ENCODE assay signal across 8 cellular contexts in genomic region chr19:42284066-42284501, GRCh38. TPM values are rescaled to one million over a fixed set of nuclear protein-coding genes. Genes with fewer than 3 reads are reported as not detected.
DNase-seq lines count a peak whose midpoint lies in the region; ATAC-seq and TF ChIP-seq lines count a peak whose summit lies in the region.

No MANE protein-coding gene starts in this region.

- no peak for TF ChIP-seq CTCF in DND-41 (IDR thresholded peaks at IDR 0.05; ENCODE audit: borderline replicate concordance, extremely low read depth, low read length, poor library complexity, severe bottlenecking)
- TF ChIP-seq CTCF in left ventricle myocardium inferior (IDR thresholded peaks at IDR 0.05; ENCODE audit: borderline replicate concordance), result no peak
- no peak for TF ChIP-seq CTCF in retinal pigment epithelial cell (conservative IDR thresholded peaks at IDR 0.05; ENCODE audit: low read depth, low read length)

- peaks cover 31% of the 10 kb centered on the region for H3K36me3 ChIP-seq in DND-41 (ENCODE audit: insufficient read depth, low read length)
- peaks cover 22% of the 10 kb centered on the region for H3K36me3 ChIP-seq in HUES48 (ENCODE audit: control insufficient read depth, insufficient read depth, low read length)
- H3K36me3 ChIP-seq in left ventricle myocardium inferior, result peaks cover 24% of the 10 kb centered on the region

- peaks cover 54% of the 10 kb centered on the region for H3K4me1 ChIP-seq in DND-41 (ENCODE audit: insufficient read depth, low read length)
- H3K4me1 ChIP-seq in HUES48 (ENCODE audit: control insufficient read depth, insufficient read depth, low read length), result peaks cover 35% of the 10 kb centered on the region
- H3K4me1 ChIP-seq in left ventricle myocardium inferior, result peaks cover 71% of the 10 kb centered on the region

- no peaks in the 10 kb centered on the region for H3K9me3 ChIP-seq in DND-41 (ENCODE audit: insufficient read depth, low read length, severe bottlenecking)
- H3K9me3 ChIP-seq in HUES48 (ENCODE audit: control insufficient read depth, insufficient read depth, low read length), result no peaks in the 10 kb centered on the region
- no peaks in the 10 kb centered on the region for H3K9me3 ChIP-seq in left ventricle myocardium inferior (replicated peaks)

- H3K27me3 ChIP-seq in DND-41 (ENCODE audit: insufficient read depth, low read length, poor library complexity), result no peaks in the 10 kb centered on the region
- H3K27me3 ChIP-seq in HUES48 (ENCODE audit: control insufficient read depth, insufficient read depth, low read length), result no peaks in the 10 kb centered on the region
- no peaks in the 10 kb centered on the region for H3K27me3 ChIP-seq in left ventricle myocardium inferior (ENCODE audit: low read depth)

- intact Hi-C loops in left ventricle myocardium inferior (cut with micrococcal nuclease), result loop anchor here (5.0 kb wide), 1 partner anchor 42 kb away; the partner anchor contains the start of gene GSK3A

- H3K9ac ChIP-seq in DND-41 (ENCODE audit: low read depth, low read length) (peak overlapping the region; percentile 72), HUES48 (ENCODE audit: low read depth, low read length) (peak overlapping the region; percentile 58; the same call in 1 of the 2 replicates)

- H2AFZ ChIP-seq in DND-41 (ENCODE audit: low read depth, low read length), result peak overlapping the region; percentile 57; the same call in 1 of the 2 replicates

- DNase-seq in DND-41 (peak; percentile 86), RPMI7951 (ENCODE audit: low read depth) (peak; percentile 82), left ventricle myocardium inferior (peak; percentile 84), retinal pigment epithelial cell (ENCODE audit: low read depth) (no peak)
- DNase-seq in activated naive CD8-positive, alpha-beta T cell treated with anti-CD3 and anti-CD28 coated beads, Interleukin-2, amount 50 U/mL, for 16 hours (ENCODE audit: low read depth, low spot score), result peak; percentile 55

- ATAC-seq in DND-41 (ENCODE audit: insufficient read depth, low read depth) (no peak; the same call in 2 of the 3 replicates), GM21360 (IDR thresholded peaks at IDR 0.05; ENCODE audit: unreplicated experiment) (peak; percentile 17), GM18870 (IDR thresholded peaks at IDR 0.05; ENCODE audit: unreplicated experiment) (no peak)

- H3K4me2 ChIP-seq in DND-41 (ENCODE audit: insufficient read depth, low read length), result peak overlapping the region; percentile 44

- peaks cover 40% of the 10 kb centered on the region for H3K79me2 ChIP-seq in DND-41 (ENCODE audit: insufficient read depth, low read length)

- H4K20me1 ChIP-seq in DND-41 (ENCODE audit: insufficient read depth, low read length), result peaks cover 34% of the 10 kb centered on the region

- H3K27ac ChIP-seq in DND-41 (ENCODE audit: low read length) (peak overlapping the region; percentile 89), HUES48 (ENCODE audit: low read depth, low read length) (peak overlapping the region; percentile 84), left ventricle myocardium inferior (replicated peaks) (peak overlapping the region; percentile 98)

- H3K4me3 ChIP-seq in DND-41 (ENCODE audit: low read depth in 1 of 2, low read length in 2 of 2) (peak overlapping the region in 1 of 2 experiments; percentile 93; a peak in 2 of 4 replicates), HUES48 (ENCODE audit: low read depth, low read length) (peak overlapping the region; percentile 59; the same call in 1 of the 2 replicates), left ventricle myocardium inferior (peak overlapping the region; percentile 74), retinal pigment epithelial cell (ENCODE audit: low read length) (peak overlapping the region; percentile 19)

RNA-seq across cellular contexts. Expression of gene CIC, which starts 15.0 kb away (rescaled TPM):
- 12.9 and 14.6 TPM in 2 replicates for total RNA-seq in RPMI7951 (2014; rRNA removed; shearing (Covaris generic))
- total RNA-seq in left ventricle myocardium inferior, result 33.3 TPM

RNA-seq across cellular contexts. Expression of gene PRR19, which starts 17.8 kb away (rescaled TPM):
- 1.8 and 2.9 TPM in 2 replicates for total RNA-seq in RPMI7951 (2014; rRNA removed; shearing (Covaris generic))
- not detected for total RNA-seq in left ventricle myocardium inferior

RNA-seq across cellular contexts. Expression of gene PAFAH1B3, which starts 18.3 kb away (rescaled TPM):
- total RNA-seq in RPMI7951 (2014; rRNA removed; shearing (Covaris generic)), result 108 and 147 TPM in 2 replicates
- 2.1 TPM for total RNA-seq in left ventricle myocardium inferior

RNA-seq across cellular contexts. Expression of gene TMEM145, which starts 29.0 kb away (rescaled TPM):
- 0.68 and 1.2 TPM in 2 replicates for total RNA-seq in RPMI7951 (2014; rRNA removed; shearing (Covaris generic))
- 0.36 TPM for total RNA-seq in left ventricle myocardium inferior

RNA-seq across cellular contexts. Expression of gene ERF, which starts 29.2 kb away (rescaled TPM):
- 31.6 and 40.1 TPM in 2 replicates for total RNA-seq in RPMI7951 (2014; rRNA removed; shearing (Covaris generic))
- total RNA-seq in left ventricle myocardium inferior, result 33.5 TPM

Comparison
In these comparisons a context has a peak if more than half of its experiments do, and no peak if none do; other contexts are left out.
1. RNA of gene PAFAH1B3, which starts 18.3 kb away (total RNA-seq): 108 to 147 TPM in RPMI7951; 2.1 TPM in left ventricle myocardium inferior (single experiment); every median in the first group is over 10 times any median in the second.
2. Peak in every context shown above with its lines, with median percentiles within 50 percentile points of each other: H3K27ac ChIP-seq.